In genomic region chr1:194858811-194859480, GRCh38 we compare ENCODE assay signal across 1 cellular context.
TF ChIP-seq lines count a peak whose summit lies in the region.
"Not testable (repeated sequence)": the region's sequence is repeated elsewhere in the genome, so short reads cannot be mapped to it uniquely, and the experiment has no call there.

No MANE protein-coding gene starts in this region.

TF ChIP-seq in K562, 482 proteins besides CTCF, POLR2A, EP300 and RAD21 (continued from another document and continues in another):
- TF ChIP-seq E2F6 (IDR thresholded peaks at IDR 0.05; ENCODE audit: borderline replicate concordance in 1 of 2, extremely low read depth in 1 of 2, insufficient read depth in 1 of 2, insufficient read length in 1 of 2, low read depth in 1 of 2, low read length in 1 of 2, poor library complexity in 1 of 2, severe bottlenecking in 1 of 2) (peak; percentile 57 to 85), ZBTB2 (IDR thresholded peaks at IDR 0.05) (0 out of 2 replicates have a peak, but pooled peaks have one; percentile 41), HLTF (IDR thresholded peaks at IDR 0.05) (0 out of 2 replicates have a peak, but pooled peaks have one; percentile 36), HDAC2 (IDR thresholded peaks at IDR 0.05) (peak; percentile 28; the same call in 1 of the 2 replicates), EP400 (IDR thresholded peaks at IDR 0.05) (peak; percentile 83), MAX (CRISPR knock-in tag; IDR thresholded peaks at IDR 0.05) (peak; percentile 89), L3MBTL2 (IDR thresholded peaks at IDR 0.05) (peak; percentile 78), CREB1 (CRISPR knock-in tag; IDR thresholded peaks at IDR 0.05) (peak; percentile 31; the same call in 1 of the 2 replicates), GATAD2A (IDR thresholded peaks at IDR 0.05) (0 out of 2 replicates have a peak, but pooled peaks have one; percentile 19), KDM4B (IDR thresholded peaks at IDR 0.05; ENCODE audit: borderline replicate concordance in 2 of 2, low read depth in 1 of 2) (0 out of 4 replicates have a peak, but pooled peaks of 1 of the 2 experiments have one; percentile 48), POLR2B (IDR thresholded peaks at IDR 0.05; ENCODE audit: low read depth, partially characterized antibody) (peak; percentile 55), RBFOX2 (IDR thresholded peaks at IDR 0.05; ENCODE audit: low read depth, low read length) (peak; percentile 81), ZBTB33 (CRISPR knock-in tag; IDR thresholded peaks at IDR 0.05) (peak; percentile 71), ETV6 (CRISPR knock-in tag; IDR thresholded peaks at IDR 0.05; ENCODE audit: borderline replicate concordance) (0 out of 2 replicates have a peak, but pooled peaks have one; percentile 20), SAFB (IDR thresholded peaks at IDR 0.05; ENCODE audit: borderline replicate concordance, low read depth, low read length) (peak; percentile 75), EGR1 (conservative IDR thresholded peaks at IDR 0.05) (peak; percentile 47), SIN3A (IDR thresholded peaks at IDR 0.05; ENCODE audit: borderline replicate concordance in 2 of 2, control insufficient read depth in 1 of 2, low read depth in 2 of 2, low read length in 2 of 2) (peak in 1 of 2 experiments; percentile 91; a peak in 2 of 4 replicates), MGA (IDR thresholded peaks at IDR 0.05) (peak; percentile 78), FOXP1 (CRISPR knock-in tag; IDR thresholded peaks at IDR 0.05) (peak; percentile 66; the same call in 1 of the 2 replicates), KLF13 (tag; IDR thresholded peaks at IDR 0.05; ENCODE audit: borderline replicate concordance, low read depth) (0 out of 2 replicates have a peak, but pooled peaks have one; percentile 40), SUPT5H (IDR thresholded peaks at IDR 0.05) (peak; percentile 59), SMAD4 (CRISPR knock-in tag; conservative IDR thresholded peaks at IDR 0.05) (0 out of 2 replicates have a peak, but pooled peaks have one; percentile 35), OTX1 (CRISPR knock-in tag; IDR thresholded peaks at IDR 0.05) (peak; percentile 59; the same call in 1 of the 2 replicates), CCNT2 (IDR thresholded peaks at IDR 0.05; ENCODE audit: borderline replicate concordance, extremely low read depth, insufficient read length, low read depth, low read length) (peak; percentile 29), ZNF583 (CRISPR knock-in tag; IDR thresholded peaks at IDR 0.05) (peak; percentile 31; the same call in 1 of the 2 replicates), HDAC1 (IDR thresholded peaks at IDR 0.05) (peak in 1 of 2 experiments; percentile 81; a peak in 2 of 4 replicates), MYC (IDR thresholded peaks at IDR 0.05; ENCODE audit: low read depth, low read length) (peak; percentile 32), MYC (CRISPR knock-in tag; IDR thresholded peaks at IDR 0.05; ENCODE audit: borderline replicate concordance, low read depth) (peak; percentile 74; the same call in 1 of the 2 replicates), ZNF644 (tag; IDR thresholded peaks at IDR 0.05; ENCODE audit: low read depth) (peak; percentile 48; the same call in 1 of the 2 replicates), FOXP4 (CRISPR knock-in tag; IDR thresholded peaks at IDR 0.05; ENCODE audit: borderline replicate concordance) (0 out of 2 replicates have a peak, but pooled peaks have one; percentile 38), TFAP4 (CRISPR knock-in tag; IDR thresholded peaks at IDR 0.05; ENCODE audit: borderline replicate concordance) (peak; percentile 98), ZBTB43 (CRISPR knock-in tag; IDR thresholded peaks at IDR 0.05) (peak; percentile 32; the same call in 1 of the 2 replicates), GABPB1 (CRISPR knock-in tag; IDR thresholded peaks at IDR 0.05) (peak; percentile 65), EHMT2 (IDR thresholded peaks at IDR 0.05) (0 out of 2 replicates have a peak, but pooled peaks have one; percentile 9), KDM5B (IDR thresholded peaks at IDR 0.05; ENCODE audit: insufficient replicate concordance, low read depth, low read length) (peak; percentile 70), SMARCE1 (IDR thresholded peaks at IDR 0.05) (0 out of 2 replicates have a peak, but pooled peaks have one; percentile 10), ZEB2 (IDR thresholded peaks at IDR 0.05) (0 out of 2 replicates have a peak, but pooled peaks have one; percentile 3)
- not testable (repeated sequence) for TF ChIP-seq CREB1 (IDR thresholded peaks at IDR 0.05); ETV6 (IDR thresholded peaks at IDR 0.05; ENCODE audit: borderline replicate concordance in 1 of 2, low read depth in 2 of 2, low read length in 1 of 2)
